In the genomic region with DNA sequence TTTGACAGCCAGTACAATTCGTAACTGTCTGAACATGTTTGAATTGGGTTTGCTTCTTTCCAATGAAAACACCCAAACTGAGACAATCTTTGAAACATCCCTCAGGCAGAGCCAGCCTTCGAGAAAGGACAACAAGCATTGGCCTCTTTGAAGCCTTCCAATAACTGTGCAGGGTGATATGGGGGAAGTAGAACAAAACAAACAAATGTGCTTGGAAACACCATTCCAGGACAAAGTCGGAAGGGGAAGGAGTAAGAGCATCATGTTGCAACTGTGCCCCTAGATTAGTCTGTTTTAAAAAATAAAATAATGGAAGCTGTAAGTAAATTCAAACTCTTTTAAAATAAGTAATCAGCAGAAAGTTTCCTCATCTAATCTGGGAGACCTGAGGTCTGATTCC, we compare ENCODE assay signal across 1 cellular context.
TF ChIP-seq lines count a peak whose summit lies in the region.

No MANE protein-coding gene starts in this region.

TF ChIP-seq in IMR-90, 13 proteins besides CTCF, POLR2A, EP300 and RAD21 (continued from another document):
- TF ChIP-seq, protein P1, sequence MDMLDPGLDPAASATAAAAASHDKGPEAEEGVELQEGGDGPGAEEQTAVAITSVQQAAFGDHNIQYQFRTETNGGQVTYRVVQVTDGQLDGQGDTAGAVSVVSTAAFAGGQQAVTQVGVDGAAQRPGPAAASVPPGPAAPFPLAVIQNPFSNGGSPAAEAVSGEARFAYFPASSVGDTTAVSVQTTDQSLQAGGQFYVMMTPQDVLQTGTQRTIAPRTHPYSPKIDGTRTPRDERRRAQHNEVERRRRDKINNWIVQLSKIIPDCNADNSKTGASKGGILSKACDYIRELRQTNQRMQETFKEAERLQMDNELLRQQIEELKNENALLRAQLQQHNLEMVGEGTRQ (IDR thresholded peaks at IDR 0.05; ENCODE audit: low read depth, low read length): no peak
- no peak for TF ChIP-seq MAZ (IDR thresholded peaks at IDR 0.05; ENCODE audit: borderline replicate concordance, low read depth, low read length)
- TF ChIP-seq, protein P2, sequence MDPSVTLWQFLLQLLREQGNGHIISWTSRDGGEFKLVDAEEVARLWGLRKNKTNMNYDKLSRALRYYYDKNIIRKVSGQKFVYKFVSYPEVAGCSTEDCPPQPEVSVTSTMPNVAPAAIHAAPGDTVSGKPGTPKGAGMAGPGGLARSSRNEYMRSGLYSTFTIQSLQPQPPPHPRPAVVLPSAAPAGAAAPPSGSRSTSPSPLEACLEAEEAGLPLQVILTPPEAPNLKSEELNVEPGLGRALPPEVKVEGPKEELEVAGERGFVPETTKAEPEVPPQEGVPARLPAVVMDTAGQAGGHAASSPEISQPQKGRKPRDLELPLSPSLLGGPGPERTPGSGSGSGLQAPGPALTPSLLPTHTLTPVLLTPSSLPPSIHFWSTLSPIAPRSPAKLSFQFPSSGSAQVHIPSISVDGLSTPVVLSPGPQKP (IDR thresholded peaks at IDR 0.05; ENCODE audit: borderline replicate concordance, low read depth, low read length): no peak
- TF ChIP-seq BHLHE40 (IDR thresholded peaks at IDR 0.05; ENCODE audit: low read depth, low read length): no peak
- no peak for TF ChIP-seq CEBPB (IDR thresholded peaks at IDR 0.05; ENCODE audit: low read depth, low read length)
- no peak for TF ChIP-seq NFE2L2 (IDR thresholded peaks at IDR 0.05; ENCODE audit: low read depth, low read length)
- no peak for TF ChIP-seq RCOR1 (IDR thresholded peaks at IDR 0.05; ENCODE audit: insufficient replicate concordance, low read length)
- no peak for TF ChIP-seq CHD1 (IDR thresholded peaks at IDR 0.05; ENCODE audit: low read depth, low read length)
